22 cellular contexts compared by ENCODE assay signal in genomic region chr1:167418397-167418796, GRCh38.
"Had no signal": no experiment of that assay in that cellular context is flagged by ENCODE, and none has a peak within 500 bp of the region (broad histone marks: within the 10 kb centered on the region; RNA-seq: fewer than 3 reads in every experiment).

No MANE protein-coding gene starts in this region.

- H3K27me3 ChIP-seq: adrenal gland, cardiac muscle cell, dorsolateral prefrontal cortex, hepatocyte, tibial nerve, uterus had no signal

- H3K27ac Mint-ChIP-seq: activated CD4-positive, alpha-beta memory T cell treated with anti-CD3 and anti-CD28 coated beads for 36 hours; activated CD4-positive, alpha-beta T cell treated with anti-CD3 and anti-CD28 coated beads for 36 hours; activated CD8-positive, alpha-beta memory T cell treated with anti-CD3 and anti-CD28 coated beads, Interleukin-2, amount 10 ng/mL, durations not matched to agents 7 days and 5 days; activated T-cell treated with anti-CD3 and anti-CD28 coated beads, Interleukin-2, amount 50 U/mL, for 24 hours; endodermal cell; naive thymus-derived CD8-positive, alpha-beta T cell had no signal

- H3K27ac ChIP-seq: adrenal gland, cardiac muscle cell, dorsolateral prefrontal cortex, hepatocyte, prostate gland, skin epidermis, tibial nerve, uterus had no signal

- H2AFZ ChIP-seq: hepatocyte had no signal

- DNase-seq: activated CD4-positive, alpha-beta memory T cell treated with anti-CD3 and anti-CD28 coated beads for 36 hours; activated CD4-positive, alpha-beta T cell treated with anti-CD3 and anti-CD28 coated beads for 36 hours; activated CD8-positive, alpha-beta memory T cell treated with anti-CD3 and anti-CD28 coated beads, Interleukin-2, amount 10 ng/mL, durations not matched to agents 7 days and 5 days; activated naive CD4-positive, alpha-beta T cell treated with anti-CD3 and anti-CD28 coated beads, Interleukin-2, amount 50 U/mL, for 16 hours; activated T-cell treated with anti-CD3 and anti-CD28 coated beads, Interleukin-2, amount 50 U/mL, for 24 hours; adrenal gland; dorsolateral prefrontal cortex; endodermal cell; islet precursor cell; mucosa of descending colon; naive thymus-derived CD8-positive, alpha-beta T cell; right cardiac atrium; stimulated activated CD4-positive, alpha-beta T cell treated with anti-CD3 and anti-CD28 coated beads, Interleukin-15, amount 100 ng/mL, for 24 hours; stimulated activated CD4-positive, alpha-beta T cell treated with anti-CD3 and anti-CD28 coated beads, Interleukin-4, amount 100 ng/mL, for 1 hour; stimulated activated naive CD4-positive, alpha-beta T cell treated with Interleukin-2 at 50 U/mL for 16 hours; substantia nigra; uterus had no signal

- H3K27me3 Mint-ChIP-seq: activated CD4-positive, alpha-beta memory T cell treated with anti-CD3 and anti-CD28 coated beads for 36 hours; activated CD4-positive, alpha-beta T cell treated with anti-CD3 and anti-CD28 coated beads for 36 hours; activated CD8-positive, alpha-beta memory T cell treated with anti-CD3 and anti-CD28 coated beads, Interleukin-2, amount 10 ng/mL, durations not matched to agents 7 days and 5 days; activated T-cell treated with anti-CD3 and anti-CD28 coated beads, Interleukin-2, amount 50 U/mL, for 24 hours; naive thymus-derived CD8-positive, alpha-beta T cell had no signal

- H3K9me3 Mint-ChIP-seq: activated CD4-positive, alpha-beta memory T cell treated with anti-CD3 and anti-CD28 coated beads for 36 hours; activated T-cell treated with anti-CD3 and anti-CD28 coated beads, Interleukin-2, amount 50 U/mL, for 24 hours; endodermal cell; naive thymus-derived CD8-positive, alpha-beta T cell had no signal

- H3K4me2 ChIP-seq: hepatocyte had no signal

- H3K36me3 ChIP-seq: prostate gland, uterus had no signal

- H3K9me3 ChIP-seq: adrenal gland, mucosa of descending colon, prostate gland, tibial nerve, uterus had no signal

- ATAC-seq: activated CD4-positive, alpha-beta T cell treated with anti-CD3 and anti-CD28 coated beads for 36 hours; activated CD8-positive, alpha-beta memory T cell treated with anti-CD3 and anti-CD28 coated beads, Interleukin-2, amount 10 ng/mL, durations not matched to agents 7 days and 5 days; mucosa of descending colon; naive thymus-derived CD8-positive, alpha-beta T cell; right cardiac atrium had no signal

- H3K4me3 Mint-ChIP-seq: activated CD4-positive, alpha-beta memory T cell treated with anti-CD3 and anti-CD28 coated beads for 36 hours; activated CD4-positive, alpha-beta T cell treated with anti-CD3 and anti-CD28 coated beads for 36 hours; activated CD8-positive, alpha-beta memory T cell treated with anti-CD3 and anti-CD28 coated beads, Interleukin-2, amount 10 ng/mL, durations not matched to agents 7 days and 5 days; activated T-cell treated with anti-CD3 and anti-CD28 coated beads, Interleukin-2, amount 50 U/mL, for 24 hours; endodermal cell; naive thymus-derived CD8-positive, alpha-beta T cell had no signal

- H3K79me2 ChIP-seq: hepatocyte had no signal

- H3K4me3 ChIP-seq: adrenal gland, cardiac muscle cell, dorsolateral prefrontal cortex, hepatocyte, mucosa of descending colon, prostate gland, skin epidermis, tibial nerve, uterus had no signal

- H3K4me1 ChIP-seq: adrenal gland, prostate gland, uterus had no signal
